ENCODE assay signal across 1 cellular context in genomic region chr5:69450116-69450515, GRCh38.
TF ChIP-seq lines count a peak whose summit lies in the region.

No MANE protein-coding gene starts in this region.

TF ChIP-seq in SK-N-SH, 30 proteins besides CTCF, POLR2A, EP300 and RAD21 (continued from another document):
- no peak for TF ChIP-seq CHD2 (IDR thresholded peaks at IDR 0.05; ENCODE audit: low read length, partially characterized antibody)
- no peak for TF ChIP-seq EZH2phosphoT487 (IDR thresholded peaks at IDR 0.05; ENCODE audit: borderline replicate concordance, low read depth)
- TF ChIP-seq NFIC (IDR thresholded peaks at IDR 0.05; ENCODE audit: borderline replicate concordance), result peak; percentile 49; the same call in 1 of the 2 replicates
